10 cellular contexts compared by ENCODE assay signal in genomic region chr6:44250067-44250717, GRCh38. TPM values are rescaled to one million over a fixed set of nuclear protein-coding genes. Genes with fewer than 3 reads are reported as not detected.
DNase-seq lines count a peak whose midpoint lies in the region; ATAC-seq, FAIRE-seq and TF ChIP-seq lines count a peak whose summit lies in the region.
"Had no signal": no experiment of that assay in that cellular context is flagged by ENCODE, and none has a peak within 500 bp of the region (broad histone marks: within the 10 kb centered on the region; RNA-seq: fewer than 3 reads in every experiment).

No MANE protein-coding gene starts in this region.

- H3K4me3 Mint-ChIP-seq in activated CD8-positive, alpha-beta memory T cell treated with anti-CD3 and anti-CD28 coated beads, Interleukin-2, amount 10 ng/mL, durations not matched to agents 7 days and 5 days: no peak overlapping the region

- H3K9me3 Mint-ChIP-seq in activated CD8-positive, alpha-beta memory T cell treated with anti-CD3 and anti-CD28 coated beads, Interleukin-2, amount 10 ng/mL, durations not matched to agents 7 days and 5 days (ENCODE audit: low read depth): no peaks in the 10 kb centered on the region

- SMC1A ChIA-PET in GM12878 (lab: Charles Lee; ENCODE audit: uncharacterized antibody, unreplicated experiment): interaction anchor here (2.6 kb wide), 1 partner anchor 26 kb away, joined by 10 read pairs; no protein-coding TSS in a partner anchor

- H3K27me3 ChIP-seq in GM12878 (replicated peaks in 1 of 2; ENCODE audit: control insufficient read depth in 2 of 2, insufficient read depth in 2 of 2, low read length in 1 of 2) (no peaks in the 10 kb centered on the region), smooth muscle cell (ENCODE audit: low read depth) (no peaks in the 10 kb centered on the region)

- no peak for FAIRE-seq in GM12878 (lab: Jason Lieb, UNC)
- FAIRE-seq: frontal cortex had no signal

- no peak; the same call in 1 of the 2 replicates for TF ChIP-seq POLR2A in GM12878 (IDR thresholded peaks at IDR 0.05; ENCODE audit: low read depth, low read length)

- H3K4me2 ChIP-seq in GM12878 (ENCODE audit: control insufficient read depth, insufficient read depth) (peak overlapping the region; percentile 66), smooth muscle cell (no peak overlapping the region)

- no peak for TF ChIP-seq EP300 in GM12878 (IDR thresholded peaks at IDR 0.05; ENCODE audit: borderline replicate concordance in 1 of 2, control insufficient read depth in 1 of 2, low read depth in 2 of 2, low read length in 2 of 2)

- RAD21 ChIA-PET in GM12878 (lab: Charles Lee; ENCODE audit: unreplicated experiment): interaction anchor here (1.4 kb wide), 1 partner anchor 12 kb away, joined by 6 read pairs; no protein-coding TSS in a partner anchor

- H4K20me1 ChIP-seq in GM12878 (ENCODE audit: control insufficient read depth, insufficient read depth) (peaks cover 11% of the 10 kb centered on the region; the same call in 1 of the 2 replicates), smooth muscle cell (ENCODE audit: low read depth) (peaks cover 82% of the 10 kb centered on the region)

- H3K4me3 ChIP-seq in GM12878 (peak overlapping the region; percentile 95), smooth muscle cell (no peak overlapping the region)

- H2AFZ ChIP-seq in GM12878 (ENCODE audit: control insufficient read depth, low read depth, low read length): no peak overlapping the region
- H2AFZ ChIP-seq in smooth muscle cell (ENCODE audit: low read depth): no peak overlapping the region

- no peak for TF ChIP-seq RAD21 in GM12878 (IDR thresholded peaks at IDR 0.05; ENCODE audit: insufficient read depth, low read depth, low read length)

- POLR2A ChIA-PET in GM12878 (lab: Charles Lee): interaction anchor here (1.9 to 6.3 kb wide), 4 partner anchors 10 to 14 kb away, joined by 4 to 131 read pairs (median 7); partner anchors contain the start of gene SLC35B2

- H3F3A ChIP-seq in smooth muscle cell (ENCODE audit: low read depth): peaks cover 57% of the 10 kb centered on the region

- H3K27ac Mint-ChIP-seq in activated CD8-positive, alpha-beta memory T cell treated with anti-CD3 and anti-CD28 coated beads, Interleukin-2, amount 10 ng/mL, durations not matched to agents 7 days and 5 days: peak overlapping the region; percentile 77

- ATAC-seq in activated CD8-positive, alpha-beta memory T cell treated with anti-CD3 and anti-CD28 coated beads, Interleukin-2, amount 10 ng/mL, durations not matched to agents 7 days and 5 days: no peak
- ATAC-seq in GM12878: no peak

- H3K27me3 Mint-ChIP-seq in activated CD8-positive, alpha-beta memory T cell treated with anti-CD3 and anti-CD28 coated beads, Interleukin-2, amount 10 ng/mL, durations not matched to agents 7 days and 5 days: no peaks in the 10 kb centered on the region

- H3K9ac ChIP-seq in GM12878 (ENCODE audit: control insufficient read depth, insufficient read depth, low read length) (no peak overlapping the region; the same call in 1 of the 2 replicates), smooth muscle cell (ENCODE audit: low read depth) (no peak overlapping the region)

- H3K27ac ChIP-seq in GM12878 (ENCODE audit: control insufficient read depth, insufficient read depth) (no peak overlapping the region), smooth muscle cell (ENCODE audit: low read depth) (peak overlapping the region; percentile 62)

- CTCF ChIA-PET in activated CD8-positive, alpha-beta memory T cell treated with anti-CD3 and anti-CD28 coated beads, Interleukin-2, amount 10 ng/mL, durations not matched to agents 7 days and 5 days (lab: Charles Lee): interaction anchor here (1.5 to 5.5 kb wide), 2 partner anchors 13 to 77 kb away, joined by 4 to 39 read pairs; no protein-coding TSS in a partner anchor
- CTCF ChIA-PET in GM12878 (lab: Yijun Ruan, JAX): interaction anchor here (1.0 to 3.0 kb wide), 7 partner anchors 8 to 151 kb away, joined by 3 to 14 read pairs (median 6); no protein-coding TSS in a partner anchor

- 52% methylated on average over 5 of the region's 6 CpGs for WGBS in GM12878 (ENCODE audit: insufficient coverage, insufficient replicate concordance, low lambda C conversion rate, missing lambda C conversion rate)
- 85% methylated on average over 6 of the region's 6 CpGs for WGBS in smooth muscle cell (ENCODE audit: low lambda C conversion rate)

- H3K4me1 ChIP-seq in GM12878 (ENCODE audit: control insufficient read depth, insufficient read depth, low read length) (peaks cover 11% of the 10 kb centered on the region), smooth muscle cell (ENCODE audit: low read depth) (peaks cover 26% of the 10 kb centered on the region)

- in situ Hi-C loops in GM12878 (cut with MboI): no loop called here

- H3K9me3 ChIP-seq in GM12878 (replicated peaks; ENCODE audit: control insufficient read depth, insufficient read depth, low read length) (no peaks in the 10 kb centered on the region), smooth muscle cell (replicated peaks; ENCODE audit: low read depth) (no peaks in the 10 kb centered on the region)

- DNase-seq in activated CD8-positive, alpha-beta memory T cell treated with anti-CD3 and anti-CD28 coated beads, Interleukin-2, amount 10 ng/mL, durations not matched to agents 7 days and 5 days: no peak
- no peak for DNase-seq in activated CD8-positive, alpha-beta memory T cell treated with anti-CD3 and anti-CD28 coated beads, Interleukin-2, amount 50 U/mL, for 4 hours
- DNase-seq in GM12878 (ENCODE audit: low read depth, low spot score) (no peak), smooth muscle cell (lab: John Stamatoyannopoulos, UW; ENCODE audit: unreplicated experiment) (no peak), foreskin melanocyte (no peak), HCEC 1CT (no peak)
- DNase-seq: NCI-H2171 treated with DMSO at 0.1 percent for 48 hours; stimulated activated CD4-positive, alpha-beta T cell treated with anti-CD3 and anti-CD28 coated beads, Interleukin-1b, Interleukin-23, amount 100 ng/mL, for 48 hours had no signal

- BruUV-seq in GM12878 (replicated peaks; lab: Mats Ljungman, UMichigan): TSS peak; percentile 49

- H3K4me1 Mint-ChIP-seq in activated CD8-positive, alpha-beta memory T cell treated with anti-CD3 and anti-CD28 coated beads, Interleukin-2, amount 10 ng/mL, durations not matched to agents 7 days and 5 days: peaks cover 76% of the 10 kb centered on the region

- peaks cover 37 to 53% of the 10 kb centered on the region in 2 experiments for H3K36me3 ChIP-seq in GM12878 (ENCODE audit: control insufficient read depth in 2 of 2, insufficient read depth in 2 of 2, low read length in 1 of 2)
- H3K36me3 ChIP-seq in smooth muscle cell (ENCODE audit: low read depth): peaks cover 35% of the 10 kb centered on the region

- intact Hi-C loops in GM12878 (cut with micrococcal nuclease; ENCODE audit: unreplicated experiment): no loop called here

- H3K79me2 ChIP-seq in GM12878 (ENCODE audit: control insufficient read depth, insufficient read depth, low read length): peaks cover 82% of the 10 kb centered on the region
- peaks cover 72% of the 10 kb centered on the region for H3K79me2 ChIP-seq in smooth muscle cell (ENCODE audit: low read depth)

- H3K36me3 Mint-ChIP-seq in activated CD8-positive, alpha-beta memory T cell treated with anti-CD3 and anti-CD28 coated beads, Interleukin-2, amount 10 ng/mL, durations not matched to agents 7 days and 5 days: peaks cover 73% of the 10 kb centered on the region

- TF ChIP-seq CTCF in GM12878 (IDR thresholded peaks at IDR 0.05 in 2 of 3, conservative IDR thresholded peaks at IDR 0.05 in 1 of 3; ENCODE audit: control insufficient read depth in 2 of 3, extremely low read depth in 1 of 3, insufficient read depth in 1 of 3, low read depth in 3 of 3, low read length in 3 of 3) (no peak), smooth muscle cell (IDR thresholded peaks at IDR 0.05; ENCODE audit: borderline replicate concordance, insufficient read depth, poor library complexity, severe bottlenecking) (no peak)

RNA-seq across cellular contexts. Expression of gene HSP90AB1, which starts 3.3 kb away (rescaled TPM):
- total RNA-seq in activated CD8-positive, alpha-beta memory T cell treated with anti-CD3 and anti-CD28 coated beads, Interleukin-2, amount 10 ng/mL, durations not matched to agents 7 days and 5 days: 1,000 to 10,000 TPM in 1 of 2 experiments, 100 to 1,000 TPM in 1; 734 to 1,112 TPM
- 295 and 318 TPM in 2 replicates for total RNA-seq in GM12878 (2013; cell fraction: nucleolus; rRNA removed)
- total RNA-seq in GM12878 (2014; rRNA removed): 1,125 and 1,245 TPM in 2 replicates
- 1,212 and 1,260 TPM in 2 replicates for total RNA-seq in GM12878 (2014; rRNA removed; fragmentation: Illumina TruSeq; extraction: Trizol)
- total RNA-seq in GM12878 (2021): 1,166 and 1,167 TPM in 2 replicates
- 830 TPM for polyA plus RNA-seq in GM12878 (2011; ENCODE audit: low read depth)
- 1,290 and 1,505 TPM in 2 replicates for polyA plus RNA-seq in GM12878 (2011; rRNA removed)
- polyA plus RNA-seq in GM12878 (2011; cell fraction: cytosol; rRNA removed): 1,040 and 1,248 TPM in 2 replicates
- 565 and 804 TPM in 2 replicates for polyA plus RNA-seq in GM12878 (2011; cell fraction: nucleus; rRNA removed)
- polyA plus RNA-seq in GM12878 (2012): 750 and 926 TPM in 2 replicates
- 1,676 and 1,846 TPM in 2 replicates for polyA plus RNA-seq in GM12878 (2014; fragmentation: Illumina TruSeq; extraction: Trizol)
- polyA plus RNA-seq in GM12878 (2014; fragmentation: Nextera tagmentation; extraction: Ambion mirVana): 1,000 to 10,000 TPM; 1,089 to 1,682 TPM
- polyA plus RNA-seq in GM12878 (2014; rRNA removed): 960 and 988 TPM in 2 replicates
- 1,000 to 10,000 TPM; 1,078 to 1,109 TPM for polyA plus RNA-seq in GM12878 (2016; fragmentation: Nextera tagmentation; extraction: Ambion mirVana)
- 1,120 and 1,147 TPM in 2 replicates for polyA minus RNA-seq in GM12878 (2011; rRNA and poly(A)+ RNA removed)
- polyA minus RNA-seq in GM12878 (2011; cell fraction: cytosol; rRNA and poly(A)+ RNA removed): 408 and 462 TPM in 2 replicates
- polyA minus RNA-seq in GM12878 (2011; cell fraction: nucleus; rRNA and poly(A)+ RNA removed): 114 and 165 TPM in 2 replicates
- total RNA-seq in smooth muscle cell: 736 and 781 TPM in 2 replicates
- 408 TPM in 2 replicates for polyA plus RNA-seq in smooth muscle cell

RNA-seq across cellular contexts. Expression of gene SLC35B2, which starts 7.1 kb away (rescaled TPM):
- total RNA-seq in activated CD8-positive, alpha-beta memory T cell treated with anti-CD3 and anti-CD28 coated beads, Interleukin-2, amount 10 ng/mL, durations not matched to agents 7 days and 5 days: 10 to 100 TPM; 28.0 to 39.6 TPM
- total RNA-seq in GM12878 (2013; cell fraction: nucleolus; rRNA removed): 34.4 and 37.1 TPM in 2 replicates
- total RNA-seq in GM12878 (2014; rRNA removed) (34.1 and 35.1 TPM in 2 replicates), GM12878 (2014; rRNA removed; fragmentation: Illumina TruSeq; extraction: Trizol) (24.3 and 25.1 TPM in 2 replicates), GM12878 (2021) (33.5 and 35.8 TPM in 2 replicates), smooth muscle cell (68.6 and 78.0 TPM in 2 replicates)
- polyA plus RNA-seq in GM12878 (2011; ENCODE audit: low read depth): 23.1 TPM
- polyA plus RNA-seq in GM12878 (2011; rRNA removed) (19.7 and 32.2 TPM in 2 replicates), GM12878 (2014; fragmentation: Illumina TruSeq; extraction: Trizol) (23.9 and 35.2 TPM in 2 replicates), GM12878 (2014; fragmentation: Nextera tagmentation; extraction: Ambion mirVana) (10 to 100 TPM; 11.3 to 14.9 TPM), GM12878 (2014; rRNA removed) (45.2 and 45.4 TPM in 2 replicates), GM12878 (2016; fragmentation: Nextera tagmentation; extraction: Ambion mirVana) (10 to 100 TPM; 39.5 to 40.8 TPM), smooth muscle cell (112 and 117 TPM in 2 replicates)
- 48.8 and 53.9 TPM in 2 replicates for polyA plus RNA-seq in GM12878 (2011; cell fraction: cytosol; rRNA removed)
- polyA plus RNA-seq in GM12878 (2011; cell fraction: nucleus; rRNA removed): 89.8 and 144 TPM in 2 replicates
- polyA plus RNA-seq in GM12878 (2012): 38.5 and 38.9 TPM in 2 replicates
- polyA minus RNA-seq in GM12878 (2011; rRNA and poly(A)+ RNA removed): 17.3 and 33.3 TPM in 2 replicates
- polyA minus RNA-seq in GM12878 (2011; cell fraction: cytosol; rRNA and poly(A)+ RNA removed): 5.2 and 7.0 TPM in 2 replicates
- polyA minus RNA-seq in GM12878 (2011; cell fraction: nucleus; rRNA and poly(A)+ RNA removed): 19.7 and 27.3 TPM in 2 replicates

RNA-seq across cellular contexts. Expression of gene NFKBIE, which starts 15.2 kb away (rescaled TPM):
- total RNA-seq in activated CD8-positive, alpha-beta memory T cell treated with anti-CD3 and anti-CD28 coated beads, Interleukin-2, amount 10 ng/mL, durations not matched to agents 7 days and 5 days: 10 to 100 TPM; 24.5 to 37.7 TPM
- total RNA-seq in GM12878 (2013; cell fraction: nucleolus; rRNA removed): 127 and 202 TPM in 2 replicates
- total RNA-seq in GM12878 (2014; rRNA removed) (45.1 and 47.0 TPM in 2 replicates), GM12878 (2014; rRNA removed; fragmentation: Illumina TruSeq; extraction: Trizol) (39.5 and 43.2 TPM in 2 replicates), GM12878 (2021) (53.6 and 57.0 TPM in 2 replicates), smooth muscle cell (7.0 and 11.4 TPM in 2 replicates)
- polyA plus RNA-seq in GM12878 (2011; ENCODE audit: low read depth): 13.6 TPM
- polyA plus RNA-seq in GM12878 (2011; rRNA removed) (106 and 126 TPM in 2 replicates), GM12878 (2014; fragmentation: Illumina TruSeq; extraction: Trizol) (34.5 and 38.1 TPM in 2 replicates), GM12878 (2014; fragmentation: Nextera tagmentation; extraction: Ambion mirVana) (10 to 100 TPM; 10.4 to 26.0 TPM), GM12878 (2014; rRNA removed) (52.4 and 60.3 TPM in 2 replicates), GM12878 (2016; fragmentation: Nextera tagmentation; extraction: Ambion mirVana) (10 to 100 TPM; 30.4 to 30.6 TPM), smooth muscle cell (11.3 and 12.3 TPM in 2 replicates)
- 111 and 125 TPM in 2 replicates for polyA plus RNA-seq in GM12878 (2011; cell fraction: cytosol; rRNA removed)
- polyA plus RNA-seq in GM12878 (2011; cell fraction: nucleus; rRNA removed): 154 TPM in 2 replicates
- 36.7 and 71.2 TPM in 2 replicates for polyA plus RNA-seq in GM12878 (2012)
- polyA minus RNA-seq in GM12878 (2011; rRNA and poly(A)+ RNA removed): 61.6 and 113 TPM in 2 replicates
- polyA minus RNA-seq in GM12878 (2011; cell fraction: cytosol; rRNA and poly(A)+ RNA removed): 36.5 and 58.5 TPM in 2 replicates
- polyA minus RNA-seq in GM12878 (2011; cell fraction: nucleus; rRNA and poly(A)+ RNA removed): 67.9 and 93.8 TPM in 2 replicates

RNA-seq across cellular contexts. Expression of gene TMEM151B, which starts 20.1 kb away (rescaled TPM):
- total RNA-seq in activated CD8-positive, alpha-beta memory T cell treated with anti-CD3 and anti-CD28 coated beads, Interleukin-2, amount 10 ng/mL, durations not matched to agents 7 days and 5 days: under 1 TPM in 1 of 2 experiments, not detected in 1; 0.06 TPM
- 0.29 and 0.52 TPM in 2 replicates for total RNA-seq in GM12878 (2013; cell fraction: nucleolus; rRNA removed)
- total RNA-seq in GM12878 (2014; rRNA removed) (under 0.01 TPM in 1 of 2 replicates, not detected in the other), GM12878 (2014; rRNA removed; fragmentation: Illumina TruSeq; extraction: Trizol) (not detected in 2 replicates), GM12878 (2021) (not detected in 2 replicates), smooth muscle cell (0.04 TPM in 1 of 2 replicates, not detected in the other)
- polyA plus RNA-seq in GM12878 (2011; ENCODE audit: low read depth): not detected
- polyA plus RNA-seq in GM12878 (2011; rRNA removed) (0.13 and 0.19 TPM in 2 replicates), GM12878 (2014; fragmentation: Illumina TruSeq; extraction: Trizol) (0.04 TPM in 1 of 2 replicates, not detected in the other), GM12878 (2014; fragmentation: Nextera tagmentation; extraction: Ambion mirVana) (not detected), GM12878 (2014; rRNA removed) (0.01 and 0.08 TPM in 2 replicates), GM12878 (2016; fragmentation: Nextera tagmentation; extraction: Ambion mirVana) (under 1 TPM in 1 of 2 experiments, not detected in 1; 0.05 TPM), smooth muscle cell (not detected in 2 replicates)
- polyA plus RNA-seq in GM12878 (2011; cell fraction: cytosol; rRNA removed): 0.18 and 0.22 TPM in 2 replicates
- 1.4 and 1.6 TPM in 2 replicates for polyA plus RNA-seq in GM12878 (2011; cell fraction: nucleus; rRNA removed)
- polyA plus RNA-seq in GM12878 (2012): 0.46 and 0.68 TPM in 2 replicates
- 0.07 and 0.41 TPM in 2 replicates for polyA minus RNA-seq in GM12878 (2011; rRNA and poly(A)+ RNA removed)
- polyA minus RNA-seq in GM12878 (2011; cell fraction: cytosol; rRNA and poly(A)+ RNA removed): not detected in 2 replicates
- polyA minus RNA-seq in GM12878 (2011; cell fraction: nucleus; rRNA and poly(A)+ RNA removed): 0.36 and 0.86 TPM in 2 replicates
- total RNA-seq: mononuclear cell had no signal

RNA-seq across cellular contexts. Expression of gene SLC29A1, which starts 26.8 kb away (rescaled TPM):
- 10 to 100 TPM; 39.8 to 49.9 TPM for total RNA-seq in activated CD8-positive, alpha-beta memory T cell treated with anti-CD3 and anti-CD28 coated beads, Interleukin-2, amount 10 ng/mL, durations not matched to agents 7 days and 5 days
- 127 and 138 TPM in 2 replicates for total RNA-seq in GM12878 (2013; cell fraction: nucleolus; rRNA removed)
- 54.7 and 63.9 TPM in 2 replicates for total RNA-seq in GM12878 (2014; rRNA removed)
- total RNA-seq in GM12878 (2014; rRNA removed; fragmentation: Illumina TruSeq; extraction: Trizol): 33.2 and 34.6 TPM in 2 replicates
- total RNA-seq in GM12878 (2021): 71.7 and 79.5 TPM in 2 replicates
- 29.0 TPM for polyA plus RNA-seq in GM12878 (2011; ENCODE audit: low read depth)
- 64.1 and 132 TPM in 2 replicates for polyA plus RNA-seq in GM12878 (2011; rRNA removed)
- polyA plus RNA-seq in GM12878 (2011; cell fraction: cytosol; rRNA removed): 183 and 202 TPM in 2 replicates
- 406 and 468 TPM in 2 replicates for polyA plus RNA-seq in GM12878 (2011; cell fraction: nucleus; rRNA removed)
- polyA plus RNA-seq in GM12878 (2012): 48.6 and 53.5 TPM in 2 replicates
- polyA plus RNA-seq in GM12878 (2014; fragmentation: Illumina TruSeq; extraction: Trizol): 64.8 and 111 TPM in 2 replicates
- polyA plus RNA-seq in GM12878 (2014; fragmentation: Nextera tagmentation; extraction: Ambion mirVana): 10 to 100 TPM in 1 of 2 experiments, 1 to 10 TPM in 1; 10.0 to 15.7 TPM
- polyA plus RNA-seq in GM12878 (2014; rRNA removed): 120 and 121 TPM in 2 replicates
- polyA plus RNA-seq in GM12878 (2016; fragmentation: Nextera tagmentation; extraction: Ambion mirVana): 100 to 1,000 TPM; 107 to 111 TPM
- polyA minus RNA-seq in GM12878 (2011; rRNA and poly(A)+ RNA removed): 158 and 166 TPM in 2 replicates
- 37.8 and 38.3 TPM in 2 replicates for polyA minus RNA-seq in GM12878 (2011; cell fraction: cytosol; rRNA and poly(A)+ RNA removed)
- 58.9 and 105 TPM in 2 replicates for polyA minus RNA-seq in GM12878 (2011; cell fraction: nucleus; rRNA and poly(A)+ RNA removed)
- total RNA-seq in smooth muscle cell: 7.3 and 8.0 TPM in 2 replicates
- polyA plus RNA-seq in smooth muscle cell: 7.4 and 8.1 TPM in 2 replicates
